Comparison of ENCODE assay signal across 16 cellular contexts in the genomic region with DNA sequence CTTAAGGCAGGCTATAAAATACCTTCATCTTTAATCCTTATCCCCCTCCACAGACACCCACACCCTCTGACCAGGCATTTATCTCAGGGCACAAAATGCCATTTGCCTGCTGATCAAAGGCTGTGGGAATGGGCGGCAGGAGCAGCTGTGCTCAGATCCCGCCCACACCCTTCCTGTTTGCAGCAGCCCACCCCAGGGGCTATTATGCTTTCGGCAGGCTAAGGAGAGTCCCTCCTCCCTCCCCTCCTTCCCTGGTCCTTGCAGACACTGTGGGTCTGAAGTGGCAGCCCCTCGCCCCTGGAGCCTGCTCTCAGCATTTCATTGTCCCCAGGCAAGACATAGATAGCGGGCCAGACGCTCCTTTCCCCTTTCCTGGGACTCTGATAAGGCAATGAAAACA.
DNase-seq lines count a peak whose midpoint lies in the region; ATAC-seq and TF ChIP-seq lines count a peak whose summit lies in the region.
"Had no signal": no experiment of that assay in that cellular context is flagged by ENCODE, and none has a peak within 500 bp of the region (broad histone marks: within the 10 kb centered on the region; RNA-seq: fewer than 3 reads in every experiment).

No MANE protein-coding gene starts in this region.

- H3K27ac Mint-ChIP-seq in glutamatergic neuron (ENCODE audit: unreplicated experiment) (peak overlapping the region; percentile 60), neural progenitor cell (peak overlapping the region; percentile 88)
- H3K27ac Mint-ChIP-seq: activated naive CD8-positive, alpha-beta T cell treated with anti-CD3 and anti-CD28 coated beads for 36 hours; IgD-negative memory B cell; natural killer cell; T-cell had no signal

- no peak for TF ChIP-seq CTCF in glutamatergic neuron (IDR thresholded peaks at IDR 0.05; ENCODE audit: partially characterized antibody, unreplicated experiment)
- TF ChIP-seq CTCF in neural progenitor cell (IDR thresholded peaks at IDR 0.05), result no peak

- H3K4me1 Mint-ChIP-seq in glutamatergic neuron (ENCODE audit: low read depth, unreplicated experiment), result peaks cover 24% of the 10 kb centered on the region
- H3K4me1 Mint-ChIP-seq in neural progenitor cell, result peaks cover 24% of the 10 kb centered on the region
- H3K4me1 Mint-ChIP-seq: IgD-negative memory B cell, natural killer cell, T-cell had no signal

- H3F3A ChIP-seq in neural progenitor cell (ENCODE audit: low read depth), result peaks cover 16% of the 10 kb centered on the region

- DNase-seq in ELF-1 (ENCODE audit: low read depth, low spot score) (peak; percentile 96), NT2/D1 (ENCODE audit: low read depth, low spot score) (peak; percentile 58), glutamatergic neuron (peak; percentile 55), neural progenitor cell (ENCODE audit: low spot score) (peak; percentile 88), MG63 (no peak), hippocampal formation (lab: John Stamatoyannopoulos, UW) (no peak)
- DNase-seq: activated CD4-positive, CD25-positive, alpha-beta regulatory T cell; activated naive CD8-positive, alpha-beta T cell treated with anti-CD3 and anti-CD28 coated beads for 36 hours; GDM1; natural killer cell; NCI-H2081 treated with DMSO at 0.1 percent for 48 hours; T-cell had no signal

- H3K9me3 Mint-ChIP-seq in glutamatergic neuron (ENCODE audit: unreplicated experiment) (no peaks in the 10 kb centered on the region), neural progenitor cell (peaks cover 6% of the 10 kb centered on the region)
- H3K9me3 Mint-ChIP-seq: activated naive CD8-positive, alpha-beta T cell treated with anti-CD3 and anti-CD28 coated beads for 36 hours; natural killer cell; T-cell had no signal

- no peaks in the 10 kb centered on the region for H3K79me2 ChIP-seq in neural progenitor cell (ENCODE audit: low read depth)

- H3K27me3 Mint-ChIP-seq in glutamatergic neuron (ENCODE audit: unreplicated experiment) (peaks cover 2% of the 10 kb centered on the region), neural progenitor cell (ENCODE audit: insufficient read depth, low read depth) (peaks cover 6% of the 10 kb centered on the region)

- H3K4me3 Mint-ChIP-seq in glutamatergic neuron (ENCODE audit: unreplicated experiment) (peak overlapping the region; percentile 58), neural progenitor cell (peak overlapping the region; percentile 68)
- H3K4me3 Mint-ChIP-seq: activated naive CD8-positive, alpha-beta T cell treated with anti-CD3 and anti-CD28 coated beads for 36 hours; IgD-negative memory B cell; natural killer cell; T-cell had no signal

- H3K4me1 ChIP-seq in NT2/D1 (ENCODE audit: insufficient read depth, insufficient read length), result no peaks in the 10 kb centered on the region
- H3K4me1 ChIP-seq in neural progenitor cell, result peaks cover 39% of the 10 kb centered on the region

- no peak for ATAC-seq in HG03432 (IDR thresholded peaks at IDR 0.05; ENCODE audit: unreplicated experiment)
- no peak for ATAC-seq in HG02798 (IDR thresholded peaks at IDR 0.05; ENCODE audit: poor library complexity, unreplicated experiment)
- ATAC-seq: natural killer cell, T-cell had no signal

- no peaks in the 10 kb centered on the region for H4K20me1 ChIP-seq in neural progenitor cell (ENCODE audit: low read depth)

- H3K27me3 ChIP-seq in NT2/D1 (ENCODE audit: insufficient read depth, insufficient read length) (no peaks in the 10 kb centered on the region), neural progenitor cell (peaks cover 4% of the 10 kb centered on the region), MG63 (peaks cover 2% of the 10 kb centered on the region; the same call in 1 of the 2 replicates)

- no peaks in the 10 kb centered on the region for H3K36me3 Mint-ChIP-seq in glutamatergic neuron (ENCODE audit: unreplicated experiment)
- no peaks in the 10 kb centered on the region for H3K36me3 Mint-ChIP-seq in neural progenitor cell
- H3K36me3 Mint-ChIP-seq: activated naive CD8-positive, alpha-beta T cell treated with anti-CD3 and anti-CD28 coated beads for 36 hours; IgD-negative memory B cell; natural killer cell; T-cell had no signal

- H3K36me3 ChIP-seq in NT2/D1 (ENCODE audit: insufficient read depth, insufficient read length, low read length) (no peaks in the 10 kb centered on the region), neural progenitor cell (no peaks in the 10 kb centered on the region), MG63 (no peaks in the 10 kb centered on the region)

- peak overlapping the region; percentile 71 for H3K4me2 ChIP-seq in neural progenitor cell

- H3K9me3 ChIP-seq in NT2/D1 (ENCODE audit: insufficient read depth, low read length) (no peaks in the 10 kb centered on the region), neural progenitor cell (ENCODE audit: low read depth) (no peaks in the 10 kb centered on the region), MG63 (no peaks in the 10 kb centered on the region)

- peak overlapping the region; percentile 63 for H3K27ac ChIP-seq in neural progenitor cell

- H2AFZ ChIP-seq in neural progenitor cell (replicated peaks), result peak overlapping the region; percentile 35

- no peak overlapping the region for H3K9ac ChIP-seq in NT2/D1 (ENCODE audit: insufficient read length, low read depth)
- no peak overlapping the region for H3K9ac ChIP-seq in neural progenitor cell

- H3K4me3 ChIP-seq in NT2/D1 (ENCODE audit: insufficient read length, low read depth) (no peak overlapping the region), neural progenitor cell (peak overlapping the region; percentile 20), MG63 (no peak overlapping the region)
- H3K4me3 ChIP-seq: lung had no signal

Comparison
In these comparisons a context has a peak if more than half of its experiments do, and no peak if none do; other contexts are left out.
1. DNase-seq: peak in ELF-1 (single experiment), NT2/D1 (single experiment), glutamatergic neuron (single experiment) and neural progenitor cell (single experiment); none in MG63 (single experiment) and hippocampal formation (0 of 2).